ENCODE assay signal across 8 cellular contexts in the genomic region with DNA sequence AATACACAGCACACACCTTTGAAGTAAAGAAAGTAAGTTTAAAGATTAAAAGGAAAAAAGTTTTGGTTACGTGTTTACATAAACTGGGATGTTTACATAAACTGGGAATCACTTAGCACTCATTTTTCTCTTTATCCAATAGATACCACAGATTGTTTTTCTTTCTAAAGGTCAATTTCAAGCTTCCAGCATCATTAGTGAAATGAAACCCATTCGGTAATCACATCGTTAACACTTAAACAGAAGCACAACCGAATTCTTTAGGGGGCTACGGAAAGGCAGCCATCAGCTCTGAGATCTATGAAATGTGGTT. TPM values are rescaled to one million over a fixed set of nuclear protein-coding genes. Genes with fewer than 3 reads are reported as not detected.
A peak's percentile ranks its signal among the peaks of the same experiment; 100 is the strongest.
DNase-seq lines count a peak whose midpoint lies in the region; ATAC-seq and TF ChIP-seq lines count a peak whose summit lies in the region.

No MANE protein-coding gene starts in this region.

- H2BK20ac ChIP-seq in IMR-90 (ENCODE audit: low read depth, low read length): peak overlapping the region; percentile 57; the same call in 1 of the 2 replicates

- no peak for TF ChIP-seq POLR2A in IMR-90 (IDR thresholded peaks at IDR 0.05; ENCODE audit: low read depth, low read length)

- H3K9me3 ChIP-seq in IMR-90 (ENCODE audit: control insufficient read depth, insufficient read depth, low read length) (no peaks in the 10 kb centered on the region), duodenal mucosa (ENCODE audit: control insufficient read depth in 1 of 2, low read length in 2 of 2) (no peaks in the 10 kb centered on the region)

- H3K4me3 ChIP-seq in ACC112 (ENCODE audit: low read depth, low read length): peak overlapping the region; percentile 72
- peak overlapping the region; percentile 83 for H3K4me3 ChIP-seq in IMR-90 (ENCODE audit: insufficient read depth, low read depth, low read length)
- H3K4me3 ChIP-seq in duodenal mucosa (ENCODE audit: low read depth in 1 of 2, low read length in 2 of 2): peak overlapping the region; percentile 65 to 67

- peak overlapping the region; percentile 78 for H3K4me2 ChIP-seq in IMR-90 (ENCODE audit: low read depth, low read length)

- TF ChIP-seq CTCF in IMR-90 (conservative IDR thresholded peaks at IDR 0.05; ENCODE audit: low read depth, low read length): no peak

- H2AK5ac ChIP-seq in IMR-90 (ENCODE audit: low read depth, low read length): no peak overlapping the region

- H4K5ac ChIP-seq in IMR-90 (ENCODE audit: low read depth, low read length): peak overlapping the region; percentile 62; the same call in 1 of the 2 replicates

- H3K23ac ChIP-seq in IMR-90 (ENCODE audit: low read depth, low read length): peak overlapping the region; percentile 65

- H3K9me3 Mint-ChIP-seq in naive thymus-derived CD8-positive, alpha-beta T cell: no peaks in the 10 kb centered on the region

- H3K79me1 ChIP-seq in IMR-90 (ENCODE audit: low read depth in 1 of 2, low read length in 2 of 2): no peaks in the 10 kb centered on the region

- dilution Hi-C loops in IMR-90 (cut with HindIII; ENCODE audit: low sequenced_read_pairs, unreplicated experiment): no loop called here

- 8% methylated on average over 4 of the region's 5 CpGs; no CpG with 5 or more reads in 1 of the 2 experiments for WGBS in IMR-90 (ENCODE audit: extremely low coverage in 2 of 2, insufficient read length in 1 of 2), 2 experiments

- H2BK5ac ChIP-seq in IMR-90 (ENCODE audit: low read depth, low read length, poor library complexity, severe bottlenecking): peak overlapping the region; percentile 29

- H3K27me3 ChIP-seq in ACC112 (ENCODE audit: insufficient read depth, low read length): peaks cover 24% of the 10 kb centered on the region
- H3K27me3 ChIP-seq in IMR-90 (ENCODE audit: control insufficient read depth, insufficient read depth, low read length): no peaks in the 10 kb centered on the region
- peaks cover 6 to 12% of the 10 kb centered on the region in 2 donors for H3K27me3 ChIP-seq in duodenal mucosa (ENCODE audit: control insufficient read depth in 1 of 2, insufficient read depth in 2 of 2, low read length in 2 of 2)

- H3K9me1 ChIP-seq in IMR-90 (ENCODE audit: insufficient read depth, low read length): no peaks in the 10 kb centered on the region

- no TSS peak for BruUV-seq in IMR-90 (replicated peaks; lab: Mats Ljungman, UMichigan)

- H3K79me2 ChIP-seq in ACC112 (ENCODE audit: control insufficient read depth, insufficient read depth, low read length, unreplicated experiment): no peaks in the 10 kb centered on the region

- no peak for TF ChIP-seq RAD21 in IMR-90 (IDR thresholded peaks at IDR 0.05; ENCODE audit: low read length)

- H2AFZ ChIP-seq in ACC112 (ENCODE audit: low read length, unreplicated experiment) (peak overlapping the region; percentile 72), IMR-90 (replicated peaks; ENCODE audit: low read length, poor library complexity) (peak overlapping the region; percentile 96)

- H2AK9ac ChIP-seq in IMR-90 (replicated peaks; ENCODE audit: low read depth, low read length, poor library complexity): no peak overlapping the region

- CTCF ChIA-PET in IMR-90 (lab: Yijun Ruan, JAX): interaction anchor here (0.5 kb wide), 1 partner anchor 239 kb away, joined by 3 read pairs; no protein-coding TSS in a partner anchor

- H3K56ac ChIP-seq in IMR-90 (ENCODE audit: extremely low read depth, insufficient read depth, low read length): peak overlapping the region; percentile 27; the same call in 1 of the 2 replicates

- H3K36me3 Mint-ChIP-seq in naive thymus-derived CD8-positive, alpha-beta T cell: no peaks in the 10 kb centered on the region

- peak overlapping the region; percentile 17; the same call in 1 of the 2 replicates for H3K18ac ChIP-seq in IMR-90 (ENCODE audit: low read depth, low read length)

- H4K8ac ChIP-seq in IMR-90 (ENCODE audit: low read depth in 2 of 2, low read length in 2 of 2): peak overlapping the region; percentile 64 to 65

- peak overlapping the region in 6 of 10 donors; percentile 18 to 87 (median 33) for H3K27ac Mint-ChIP-seq in naive thymus-derived CD8-positive, alpha-beta T cell

- in situ Hi-C loops in IMR-90 (cut with MboI; ENCODE audit: low sequenced_read_pairs): no loop called here

- H4K91ac ChIP-seq in IMR-90 (ENCODE audit: insufficient read depth, low read depth, low read length): peak overlapping the region; percentile 74

- no peak for DNase-seq in IMR-90
- DNase-seq in naive thymus-derived CD8-positive, alpha-beta T cell: no peak
- DNase-seq in occipital lobe (lab: John Stamatoyannopoulos, UW): no peak
- DNase-seq in islet precursor cell: no peak
- no peak for DNase-seq in NCI-H82 treated with DMSO at 0.1 percent for 48 hours (lab: John Stamatoyannopoulos, UW; ENCODE audit: unreplicated experiment)

- no peaks in the 10 kb centered on the region for H4K20me1 ChIP-seq in IMR-90 (ENCODE audit: insufficient read depth, low read length)

- peaks cover 7 to 50% (median 34%) of the 10 kb centered on the region in 5 donors for H3K27me3 Mint-ChIP-seq in naive thymus-derived CD8-positive, alpha-beta T cell

- H3K27ac ChIP-seq in ACC112 (ENCODE audit: low read depth, low read length) (no peak overlapping the region), IMR-90 (ENCODE audit: insufficient read depth, low read length) (peak overlapping the region; percentile 67), duodenal mucosa (ENCODE audit: low read depth, low read length) (no peak overlapping the region)

- H2BK15ac ChIP-seq in IMR-90 (ENCODE audit: low read depth, low read length): peak overlapping the region; percentile 59; the same call in 1 of the 3 replicates

- H3K4me1 ChIP-seq in ACC112 (ENCODE audit: control insufficient read depth, insufficient read depth, low read length, unreplicated experiment) (no peaks in the 10 kb centered on the region), IMR-90 (ENCODE audit: control insufficient read depth, insufficient read depth, low read length) (peaks cover 1% of the 10 kb centered on the region; the same call in 1 of the 2 replicates), duodenal mucosa (ENCODE audit: control insufficient read depth in 1 of 2, insufficient read depth in 2 of 2, low read length in 2 of 2) (peaks cover 0 to 5% of the 10 kb centered on the region in 2 donors)

- intact Hi-C loops in IMR-90 (cut with micrococcal nuclease): loop anchor here (5.0 kb wide), 4 partner anchors 49 to 251 kb away; a partner anchor contains a TSS

- H3K4me3 Mint-ChIP-seq in naive thymus-derived CD8-positive, alpha-beta T cell: peak overlapping the region; percentile 87 to 98 (median 90)

- ATAC-seq in IMR-90 (ENCODE audit: low read depth) (no peak), GM19324 (IDR thresholded peaks at IDR 0.05; ENCODE audit: low FRiP score, unreplicated experiment) (no peak)
- no peak for ATAC-seq in naive thymus-derived CD8-positive, alpha-beta T cell

- peak overlapping the region; percentile 69; the same call in 1 of the 2 replicates for H3K4ac ChIP-seq in IMR-90 (ENCODE audit: low read depth, low read length)

- H3K4me1 Mint-ChIP-seq in naive thymus-derived CD8-positive, alpha-beta T cell: peaks cover 9 to 17% (median 13%) of the 10 kb centered on the region in 4 donors

- peak overlapping the region; percentile 58 for H3K14ac ChIP-seq in IMR-90 (replicated peaks; ENCODE audit: low read depth, low read length)

- no peaks in the 10 kb centered on the region for H3K36me3 ChIP-seq in ACC112 (ENCODE audit: insufficient read depth, low read length)
- no peaks in the 10 kb centered on the region for H3K36me3 ChIP-seq in IMR-90 (ENCODE audit: control insufficient read depth, insufficient read depth, low read length)
- no peaks in the 10 kb centered on the region for H3K36me3 ChIP-seq in duodenal mucosa (ENCODE audit: control insufficient read depth in 1 of 2, insufficient read depth in 2 of 2, low read length in 2 of 2)

- POLR2A ChIA-PET in IMR-90 (lab: Charles Lee; ENCODE audit: unreplicated experiment): no interaction called here
- POLR2A ChIA-PET in naive thymus-derived CD8-positive, alpha-beta T cell (lab: Charles Lee): no interaction called here

- peak overlapping the region; percentile 75 for H2BK120ac ChIP-seq in IMR-90 (ENCODE audit: low read depth, low read length)

- H3K9ac ChIP-seq in IMR-90 (ENCODE audit: low read depth, low read length) (peak overlapping the region; percentile 66), duodenal mucosa (ENCODE audit: low read depth in 1 of 2, low read length in 2 of 2) (no peak overlapping the region)

TF ChIP-seq in IMR-90, 13 proteins besides CTCF, POLR2A, EP300 and RAD21 (continues in another document):
- TF ChIP-seq SMC3 (IDR thresholded peaks at IDR 0.05; ENCODE audit: low read depth, low read length) (no peak), MAFK (IDR thresholded peaks at IDR 0.05; ENCODE audit: low read depth, low read length) (no peak), BHLHE40 (IDR thresholded peaks at IDR 0.05; ENCODE audit: low read depth, low read length) (no peak), RFX5 (IDR thresholded peaks at IDR 0.05; ENCODE audit: low read depth, low read length) (no peak), FOS (IDR thresholded peaks at IDR 0.05; ENCODE audit: low read depth, low read length) (no peak), CHD1 (IDR thresholded peaks at IDR 0.05; ENCODE audit: low read depth, low read length) (no peak), CEBPB (IDR thresholded peaks at IDR 0.05; ENCODE audit: low read depth, low read length) (no peak), MXI1 (IDR thresholded peaks at IDR 0.05; ENCODE audit: borderline replicate concordance, low read depth, low read length) (no peak), NFE2L2 (IDR thresholded peaks at IDR 0.05; ENCODE audit: low read depth, low read length) (no peak), RCOR1 (IDR thresholded peaks at IDR 0.05; ENCODE audit: insufficient replicate concordance, low read length) (no peak)
- TF ChIP-seq, protein P1, sequence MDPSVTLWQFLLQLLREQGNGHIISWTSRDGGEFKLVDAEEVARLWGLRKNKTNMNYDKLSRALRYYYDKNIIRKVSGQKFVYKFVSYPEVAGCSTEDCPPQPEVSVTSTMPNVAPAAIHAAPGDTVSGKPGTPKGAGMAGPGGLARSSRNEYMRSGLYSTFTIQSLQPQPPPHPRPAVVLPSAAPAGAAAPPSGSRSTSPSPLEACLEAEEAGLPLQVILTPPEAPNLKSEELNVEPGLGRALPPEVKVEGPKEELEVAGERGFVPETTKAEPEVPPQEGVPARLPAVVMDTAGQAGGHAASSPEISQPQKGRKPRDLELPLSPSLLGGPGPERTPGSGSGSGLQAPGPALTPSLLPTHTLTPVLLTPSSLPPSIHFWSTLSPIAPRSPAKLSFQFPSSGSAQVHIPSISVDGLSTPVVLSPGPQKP (IDR thresholded peaks at IDR 0.05; ENCODE audit: borderline replicate concordance, low read depth, low read length): no peak

RNA-seq across cellular contexts. Expression of a gene that starts 1.1 kb away (rescaled TPM):
- total RNA-seq in IMR-90 (2012; rRNA removed) (0.72 and 1.1 TPM in 2 replicates), occipital lobe (1.9 TPM)
- polyA plus RNA-seq in IMR-90 (2012; rRNA removed): 0.42 and 0.53 TPM in 2 replicates
- 0.08 and 0.13 TPM in 2 replicates for polyA plus RNA-seq in IMR-90 (2012; cell fraction: cytosol; rRNA removed)
- polyA plus RNA-seq in IMR-90 (2012; cell fraction: nucleus; rRNA removed; ENCODE audit: low replicate concordance): 0.05 and 0.60 TPM in 2 replicates
- not detected for total RNA-seq in naive thymus-derived CD8-positive, alpha-beta T cell
- polyA plus RNA-seq in naive thymus-derived CD8-positive, alpha-beta T cell: under 1 TPM in 1 of 3 donors, not detected in 2; 0.15 TPM
